10 cellular contexts compared by ENCODE assay signal in genomic region chr6:34531580-34532201, GRCh38. TPM values are rescaled to one million over a fixed set of nuclear protein-coding genes. Genes with fewer than 3 reads are reported as not detected.
DNase-seq lines count a peak whose midpoint lies in the region; ATAC-seq and TF ChIP-seq lines count a peak whose summit lies in the region.
"Had no signal": no experiment of that assay in that cellular context is flagged by ENCODE, and none has a peak within 500 bp of the region (broad histone marks: within the 10 kb centered on the region; RNA-seq: fewer than 3 reads in every experiment).

No MANE protein-coding gene starts in this region.

- H3K27ac ChIP-seq in DND-41 (ENCODE audit: low read length), result no peak overlapping the region
- no peak overlapping the region for H3K27ac ChIP-seq in transverse colon
- no peak overlapping the region for H3K27ac ChIP-seq in GM23248

- H3K4me2 ChIP-seq in DND-41 (ENCODE audit: insufficient read depth, low read length) (no peak overlapping the region), GM23248 (ENCODE audit: unreplicated experiment) (no peak overlapping the region)

- H3K9ac ChIP-seq in DND-41 (ENCODE audit: low read depth, low read length), result no peak overlapping the region
- no peak overlapping the region for H3K9ac ChIP-seq in GM23248

- H3K9me3 ChIP-seq in DND-41 (ENCODE audit: insufficient read depth, low read length, severe bottlenecking) (no peaks in the 10 kb centered on the region), transverse colon (no peaks in the 10 kb centered on the region), GM23248 (ENCODE audit: low read depth) (no peaks in the 10 kb centered on the region)

- no peaks in the 10 kb centered on the region for H4K20me1 ChIP-seq in DND-41 (ENCODE audit: insufficient read depth, low read length)
- no peaks in the 10 kb centered on the region for H4K20me1 ChIP-seq in GM23248 (ENCODE audit: insufficient read depth)

- H3K9me2 ChIP-seq in GM23248 (ENCODE audit: insufficient read depth), result no peaks in the 10 kb centered on the region

- WGBS in transverse colon (ENCODE audit: low coverage in 1 of 2), 2 donors, result 78 to 93% methylated on average over 12 to 28 of the region's 29 CpGs
- WGBS in GM23248 (ENCODE audit: low coverage in 1 of 2, low lambda C conversion rate in 2 of 2, missing lambda C conversion rate in 2 of 2), 2 experiments, result 72 to 74% methylated on average over 24 to 29 of the region's 29 CpGs

- H2AFZ ChIP-seq in DND-41 (ENCODE audit: low read depth, low read length) (no peak overlapping the region), GM23248 (no peak overlapping the region)

- H3K36me3 ChIP-seq in DND-41 (ENCODE audit: insufficient read depth, low read length) (no peaks in the 10 kb centered on the region), transverse colon (no peaks in the 10 kb centered on the region), GM23248 (ENCODE audit: low read depth) (no peaks in the 10 kb centered on the region)

- H3K79me2 ChIP-seq in DND-41 (ENCODE audit: insufficient read depth, low read length), result no peaks in the 10 kb centered on the region
- no peaks in the 10 kb centered on the region for H3K79me2 ChIP-seq in GM23248 (ENCODE audit: insufficient read depth)

- no peak for TF ChIP-seq EP300 in transverse colon (IDR thresholded peaks at IDR 0.05; ENCODE audit: low read depth)

- H3K27me3 ChIP-seq in DND-41 (ENCODE audit: insufficient read depth, low read length, poor library complexity) (no peaks in the 10 kb centered on the region), transverse colon (no peaks in the 10 kb centered on the region), GM23248 (replicated peaks; ENCODE audit: insufficient read depth) (no peaks in the 10 kb centered on the region)

- DNase-seq in DND-41, result peak; percentile 33
- peak in 3 of 5 donors; percentile 10 to 43 (median 23) for DNase-seq in T-helper 1 cell
- peak; percentile 76 for DNase-seq in globus pallidus (ENCODE audit: low spot score)
- peak; percentile 67 for DNase-seq in putamen (ENCODE audit: low spot score)
- no peak for DNase-seq in LoVo (ENCODE audit: low spot score)
- no peak for DNase-seq in transverse colon
- DNase-seq in SK-N-DZ (ENCODE audit: low spot score), result no peak
- no peak for DNase-seq in GM23248

- intact Hi-C loops in transverse colon (cut with DNase I; ENCODE audit: low total_unique reads), result no loop called here

- H3K4me3 ChIP-seq in DND-41 (ENCODE audit: low read depth in 1 of 2, low read length in 2 of 2), result no peak overlapping the region
- no peak overlapping the region for H3K4me3 ChIP-seq in transverse colon
- H3K4me3 ChIP-seq in GM23248, result no peak overlapping the region
- H3K4me3 ChIP-seq: skin epidermis had no signal

- H3F3A ChIP-seq in GM23248 (ENCODE audit: insufficient read depth), result no peaks in the 10 kb centered on the region

- in situ Hi-C loops in transverse colon (cut with MboI; ENCODE audit: low pct_ligation_motif_present in 1 of 4, low pct_unique_long_range_greater_than_20kb in 1 of 4, low sequenced_read_pairs in 3 of 4) (loop anchor here in 1 of 4 donors (5.0 kb wide), 1 partner anchor 76 kb away; no protein-coding TSS in a partner anchor), GM23248 (cut with MboI) (no loop called here)

- TF ChIP-seq POLR2A in transverse colon (IDR thresholded peaks at IDR 0.05), result no peak

- ATAC-seq in DND-41 (ENCODE audit: insufficient read depth, low read depth), result no peak

- TF ChIP-seq CTCF in DND-41 (IDR thresholded peaks at IDR 0.05; ENCODE audit: borderline replicate concordance, extremely low read depth, low read length, poor library complexity, severe bottlenecking) (no peak), transverse colon (IDR thresholded peaks at IDR 0.05) (no peak)

- H3K4me1 ChIP-seq in DND-41 (ENCODE audit: insufficient read depth, low read length) (peaks cover 8% of the 10 kb centered on the region), transverse colon (peaks cover 6 to 32% (median 29%) of the 10 kb centered on the region in 4 donors), GM23248 (ENCODE audit: insufficient read depth) (peaks cover 1% of the 10 kb centered on the region; the same call in 1 of the 2 replicates)

RNA-seq across cellular contexts. Expression of gene SPDEF, which starts 24.4 kb away (rescaled TPM):
- 10 to 100 TPM in 3 of 4 donors, 1 to 10 TPM in 1; 9.0 to 57.3 (median 31.5) TPM for total RNA-seq in transverse colon
- not detected in 2 replicates for polyA plus RNA-seq in SK-N-DZ (2014; cell fraction: cytosol; rRNA removed)
- polyA plus RNA-seq in SK-N-DZ (2014; cell fraction: nucleus; rRNA removed), result not detected in 2 replicates
- total RNA-seq in GM23248 (2014; rRNA removed; shearing (Covaris generic)), result not detected in 2 replicates
- not detected in 2 replicates for polyA plus RNA-seq in GM23248 (2016; fragmentation: Nextera tagmentation; extraction: Ambion mirVana)
- total RNA-seq: SK-MEL-5 had no signal

Comparison
In these comparisons a context has a peak if more than half of its experiments do, and no peak if none do; other contexts are left out.
1. DNase-seq: peak in DND-41 (single experiment), T-helper 1 cell (3 of 5), globus pallidus (single experiment) and putamen (single experiment); none in LoVo (single experiment), transverse colon (single experiment), SK-N-DZ (single experiment) and GM23248 (single experiment).